ENCODE assay signal across 27 cellular contexts in the genomic region with DNA sequence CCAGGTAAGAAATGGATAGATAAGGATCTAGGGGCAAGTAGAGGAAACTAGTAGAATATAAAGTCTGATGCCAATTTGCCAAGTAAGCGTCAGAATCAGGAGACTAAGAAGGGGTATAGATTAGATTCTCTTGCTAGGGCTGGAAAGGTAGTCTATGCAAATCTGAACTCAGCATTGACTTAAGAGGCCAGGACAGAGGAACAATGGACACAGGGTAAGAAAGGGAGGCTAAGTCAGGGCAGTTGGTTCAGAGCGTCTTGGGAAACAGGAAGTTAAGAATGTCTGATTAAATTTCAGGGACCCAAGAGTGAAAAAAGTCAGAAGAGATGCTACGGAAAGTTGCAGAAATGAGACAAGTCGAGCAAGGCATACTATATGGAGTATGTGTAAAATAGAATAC.
"Had no signal": no experiment of that assay in that cellular context is flagged by ENCODE, and none has a peak within 500 bp of the region (broad histone marks: within the 10 kb centered on the region; RNA-seq: fewer than 3 reads in every experiment).

No MANE protein-coding gene starts in this region.

- H3K9me3 ChIP-seq: ascending aorta, breast epithelium, colonic mucosa, esophagus squamous epithelium, gastroesophageal sphincter, heart right ventricle had no signal

- H3K4me1 Mint-ChIP-seq: activated naive CD4-positive, alpha-beta T cell treated with anti-CD3 and anti-CD28 coated beads, Interleukin-2, amount 10 ng/mL, durations not matched to agents 7 days and 5 days; activated naive CD8-positive, alpha-beta T cell treated with anti-CD3 and anti-CD28 coated beads, Interleukin-2, amount 10 ng/mL, durations not matched to agents 7 days and 5 days; activated T-helper 17 cell treated with anti-CD3 and anti-CD28 coated beads, Interleukin-2, amount 50 U/mL, for 72 hours; brain had no signal

- H3K4me3 Mint-ChIP-seq: activated CD8-positive, alpha-beta T cell treated with anti-CD3 and anti-CD28 coated beads for 36 hours; activated naive CD4-positive, alpha-beta T cell treated with anti-CD3 and anti-CD28 coated beads, Interleukin-2, amount 10 ng/mL, durations not matched to agents 7 days and 5 days; activated naive CD8-positive, alpha-beta T cell treated with anti-CD3 and anti-CD28 coated beads, Interleukin-2, amount 10 ng/mL, durations not matched to agents 7 days and 5 days; activated T-cell treated with anti-CD3 and anti-CD28 coated beads, Interleukin-2, amount 50 U/mL, for 4 hours; activated T-helper 17 cell treated with anti-CD3 and anti-CD28 coated beads, Interleukin-2, amount 50 U/mL, for 72 hours; brain had no signal

- H3K27me3 ChIP-seq: ascending aorta, breast epithelium, cardiac muscle cell, colonic mucosa, esophagus squamous epithelium, gastroesophageal sphincter, heart right ventricle had no signal

- H3K9me3 Mint-ChIP-seq: activated CD8-positive, alpha-beta T cell treated with anti-CD3 and anti-CD28 coated beads for 36 hours; activated naive CD4-positive, alpha-beta T cell treated with anti-CD3 and anti-CD28 coated beads, Interleukin-2, amount 10 ng/mL, durations not matched to agents 7 days and 5 days; activated naive CD4-positive, alpha-beta T cell treated with anti-CD3 and anti-CD28 coated beads, Interleukin-2, amount 50 U/mL, for 72 hours; activated naive CD8-positive, alpha-beta T cell treated with anti-CD3 and anti-CD28 coated beads, Interleukin-2, amount 10 ng/mL, durations not matched to agents 7 days and 5 days; activated T-cell treated with anti-CD3 and anti-CD28 coated beads, Interleukin-2, amount 50 U/mL, for 4 hours; activated T-helper 17 cell treated with anti-CD3 and anti-CD28 coated beads, Interleukin-2, amount 50 U/mL, for 72 hours; brain had no signal

- H3K27ac Mint-ChIP-seq: activated CD8-positive, alpha-beta T cell treated with anti-CD3 and anti-CD28 coated beads for 36 hours; activated naive CD4-positive, alpha-beta T cell treated with anti-CD3 and anti-CD28 coated beads, Interleukin-2, amount 10 ng/mL, durations not matched to agents 7 days and 5 days; activated naive CD4-positive, alpha-beta T cell treated with anti-CD3 and anti-CD28 coated beads, Interleukin-2, amount 50 U/mL, for 72 hours; activated naive CD8-positive, alpha-beta T cell treated with anti-CD3 and anti-CD28 coated beads, Interleukin-2, amount 10 ng/mL, durations not matched to agents 7 days and 5 days; activated T-helper 17 cell treated with anti-CD3 and anti-CD28 coated beads, Interleukin-2, amount 50 U/mL, for 72 hours; brain had no signal

- ATAC-seq: activated CD8-positive, alpha-beta T cell treated with anti-CD3 and anti-CD28 coated beads for 36 hours; activated naive CD4-positive, alpha-beta T cell treated with anti-CD3 and anti-CD28 coated beads, Interleukin-2, amount 50 U/mL, for 72 hours; activated T-cell treated with anti-CD3 and anti-CD28 coated beads, Interleukin-2, amount 50 U/mL, for 4 hours; activated T-helper 17 cell treated with anti-CD3 and anti-CD28 coated beads, Interleukin-2, amount 50 U/mL, for 72 hours; gastroesophageal sphincter; heart right ventricle had no signal

- H3K27me3 Mint-ChIP-seq: activated CD8-positive, alpha-beta T cell treated with anti-CD3 and anti-CD28 coated beads for 36 hours; activated naive CD4-positive, alpha-beta T cell treated with anti-CD3 and anti-CD28 coated beads, Interleukin-2, amount 10 ng/mL, durations not matched to agents 7 days and 5 days; activated naive CD8-positive, alpha-beta T cell treated with anti-CD3 and anti-CD28 coated beads, Interleukin-2, amount 10 ng/mL, durations not matched to agents 7 days and 5 days; activated T-helper 17 cell treated with anti-CD3 and anti-CD28 coated beads, Interleukin-2, amount 50 U/mL, for 72 hours; brain had no signal

- H3K36me3 Mint-ChIP-seq: activated naive CD4-positive, alpha-beta T cell treated with anti-CD3 and anti-CD28 coated beads, Interleukin-2, amount 10 ng/mL, durations not matched to agents 7 days and 5 days; activated naive CD4-positive, alpha-beta T cell treated with anti-CD3 and anti-CD28 coated beads, Interleukin-2, amount 50 U/mL, for 72 hours; activated naive CD8-positive, alpha-beta T cell treated with anti-CD3 and anti-CD28 coated beads, Interleukin-2, amount 10 ng/mL, durations not matched to agents 7 days and 5 days; brain had no signal

- H3K4me1 ChIP-seq: ascending aorta, breast epithelium, colonic mucosa, gastroesophageal sphincter, heart right ventricle had no signal

- H3K4me3 ChIP-seq: ascending aorta, breast epithelium, cardiac muscle cell, colonic mucosa, esophagus squamous epithelium, gastroesophageal sphincter, heart right ventricle had no signal

- DNase-seq: activated CD4-positive, alpha-beta T cell treated with anti-CD3 and anti-CD28 coated beads for 1 hour; activated CD4-positive, alpha-beta T cell treated with anti-CD3 and anti-CD28 coated beads for 48 hours; activated CD4-positive, alpha-beta T cell treated with anti-CD3 and anti-CD28 coated beads, Interleukin-2, amount 50 U/mL, for 1 hour; activated CD4-positive, alpha-beta T cell treated with anti-CD3 and anti-CD28 coated beads, Interleukin-2, amount 50 U/mL, for 48 hours; activated CD8-positive, alpha-beta memory T cell treated with anti-CD3 and anti-CD28 coated beads for 24 hours; activated CD8-positive, alpha-beta T cell treated with anti-CD3 and anti-CD28 coated beads for 36 hours; activated effector memory CD4-positive, alpha-beta T cell treated with anti-CD3 and anti-CD28 coated beads, Interleukin-2, amount 50 U/mL, for 16 hours; activated naive CD4-positive, alpha-beta T cell; activated naive CD4-positive, alpha-beta T cell treated with anti-CD3 and anti-CD28 coated beads, Interleukin-2, amount 10 ng/mL, durations not matched to agents 7 days and 5 days; activated naive CD8-positive, alpha-beta T cell treated with anti-CD3 and anti-CD28 coated beads, Interleukin-2, amount 10 ng/mL, durations not matched to agents 7 days and 5 days; activated T-cell treated with anti-CD3 and anti-CD28 coated beads, Interleukin-2, amount 50 U/mL, for 4 hours; central memory CD4-positive, alpha-beta T cell; cerebellar nuclear complex; colonic mucosa; effector CD8-positive, alpha-beta T cell; esophagus squamous epithelium; foreskin melanocyte; heart right ventricle; T-helper 2 cell had no signal

- H3K27ac ChIP-seq: ascending aorta, breast epithelium, cardiac muscle cell, colonic mucosa, epithelial cell of prostate, esophagus squamous epithelium, gastroesophageal sphincter, heart right ventricle had no signal
